In the genomic region with DNA sequence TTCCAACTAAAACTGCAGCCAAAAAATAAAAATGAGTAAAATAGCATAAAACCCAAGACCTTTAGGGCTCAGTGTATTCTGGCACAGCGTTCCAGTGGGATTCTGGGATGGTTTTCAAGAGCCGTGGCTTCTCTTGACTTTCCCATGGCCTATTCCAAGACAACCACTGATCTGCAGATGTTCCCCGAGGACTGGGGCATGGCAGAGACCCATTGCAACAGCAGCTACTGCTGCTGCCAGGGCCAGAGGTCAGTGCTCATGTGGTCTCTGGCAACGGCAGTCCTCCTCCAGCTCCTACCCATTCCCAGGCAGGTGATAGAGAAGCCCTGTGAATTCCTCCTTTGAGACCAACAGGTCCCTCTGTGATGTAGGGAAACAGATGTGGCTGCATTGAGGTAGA, we compare ENCODE assay signal across 2 cellular contexts.
TF ChIP-seq lines count a peak whose summit lies in the region.

No MANE protein-coding gene starts in this region.

TF ChIP-seq in liver, 16 proteins besides CTCF, POLR2A, EP300 and RAD21 (continued from another document):
- TF ChIP-seq, protein P1, sequence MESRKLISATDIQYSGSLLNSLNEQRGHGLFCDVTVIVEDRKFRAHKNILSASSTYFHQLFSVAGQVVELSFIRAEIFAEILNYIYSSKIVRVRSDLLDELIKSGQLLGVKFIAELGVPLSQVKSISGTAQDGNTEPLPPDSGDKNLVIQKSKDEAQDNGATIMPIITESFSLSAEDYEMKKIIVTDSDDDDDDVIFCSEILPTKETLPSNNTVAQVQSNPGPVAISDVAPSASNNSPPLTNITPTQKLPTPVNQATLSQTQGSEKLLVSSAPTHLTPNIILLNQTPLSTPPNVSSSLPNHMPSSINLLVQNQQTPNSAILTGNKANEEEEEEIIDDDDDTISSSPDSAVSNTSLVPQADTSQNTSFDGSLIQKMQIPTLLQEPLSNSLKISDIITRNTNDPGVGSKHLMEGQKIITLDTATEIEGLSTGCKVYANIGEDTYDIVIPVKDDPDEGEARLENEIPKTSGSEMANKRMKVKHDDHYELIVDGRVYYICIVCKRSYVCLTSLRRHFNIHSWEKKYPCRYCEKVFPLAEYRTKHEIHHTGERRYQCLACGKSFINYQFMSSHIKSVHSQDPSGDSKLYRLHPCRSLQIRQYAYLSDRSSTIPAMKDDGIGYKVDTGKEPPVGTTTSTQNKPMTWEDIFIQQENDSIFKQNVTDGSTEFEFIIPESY (IDR thresholded peaks at IDR 0.05), result no peak
- TF ChIP-seq HNF4G (IDR thresholded peaks at IDR 0.05) (no peak), SP1 (IDR thresholded peaks at IDR 0.05) (peak; percentile 27)
- TF ChIP-seq, protein P2, sequence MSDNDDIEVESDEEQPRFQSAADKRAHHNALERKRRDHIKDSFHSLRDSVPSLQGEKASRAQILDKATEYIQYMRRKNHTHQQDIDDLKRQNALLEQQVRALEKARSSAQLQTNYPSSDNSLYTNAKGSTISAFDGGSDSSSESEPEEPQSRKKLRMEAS (IDR thresholded peaks at IDR 0.05), result no peak

TF ChIP-seq in HepG2, 621 proteins besides CTCF, POLR2A, EP300 and RAD21 (continued from another document):
- TF ChIP-seq MXD1 (CRISPR knock-in tag; IDR thresholded peaks at IDR 0.05) (no peak), ATRX (CRISPR knock-in tag; IDR thresholded peaks at IDR 0.05; ENCODE audit: borderline replicate concordance) (no peak), SP2 (CRISPR knock-in tag; IDR thresholded peaks at IDR 0.05) (no peak), TCF12 (IDR thresholded peaks at IDR 0.05) (no peak), TCF12 (CRISPR knock-in tag; IDR thresholded peaks at IDR 0.05) (no peak), SRY (CRISPR knock-in tag; IDR thresholded peaks at IDR 0.05) (no peak), SIN3A (IDR thresholded peaks at IDR 0.05; ENCODE audit: borderline replicate concordance, low read depth, low read length) (no peak)
